In the genomic region with DNA sequence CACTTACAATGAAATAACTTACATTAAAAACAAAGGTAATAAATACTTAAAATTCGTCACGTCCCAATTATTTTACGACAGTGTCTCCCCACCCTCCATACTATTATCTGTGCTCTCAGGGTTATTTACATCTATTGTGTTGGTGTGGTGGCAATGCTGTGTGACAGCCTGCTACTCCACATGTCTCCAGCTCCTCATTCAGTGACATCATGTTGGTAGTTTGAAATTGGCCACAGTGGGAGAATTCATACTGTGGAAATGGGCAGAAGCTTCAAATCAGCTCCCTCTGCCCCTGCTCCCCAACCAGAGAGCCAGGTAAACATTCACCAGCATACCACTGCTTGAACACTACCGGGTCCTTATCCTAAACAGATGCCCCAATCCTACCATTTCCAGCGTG, we compare ENCODE assay signal across 21 cellular contexts. TPM values are rescaled to one million over a fixed set of nuclear protein-coding genes. Genes with fewer than 3 reads are reported as not detected.
A peak's percentile ranks its signal among the peaks of the same experiment; 100 is the strongest.
DNase-seq lines count a peak whose midpoint lies in the region; ATAC-seq and TF ChIP-seq lines count a peak whose summit lies in the region.
"Had no signal": no experiment of that assay in that cellular context is flagged by ENCODE, and none has a peak within 500 bp of the region (broad histone marks: within the 10 kb centered on the region; RNA-seq: fewer than 3 reads in every experiment).

No MANE protein-coding gene starts in this region.

- H3K27me3 ChIP-seq in PC-3 (ENCODE audit: low read length) (no peaks in the 10 kb centered on the region), mesendoderm (ENCODE audit: insufficient read depth, low read length, poor library complexity) (no peaks in the 10 kb centered on the region), vagina (no peaks in the 10 kb centered on the region), A673 (replicated peaks; ENCODE audit: insufficient read depth, low read depth, low read length, poor library complexity) (no peaks in the 10 kb centered on the region)
- H3K27me3 ChIP-seq in naive thymus-derived CD4-positive, alpha-beta T cell (ENCODE audit: control insufficient read depth in 2 of 2, insufficient read depth in 2 of 2, low read length in 2 of 2): no peaks in the 10 kb centered on the region

- intact Hi-C loops in PC-3 (cut with micrococcal nuclease): no loop called here
- intact Hi-C loops in vagina (cut with DNase I): no loop called here
- intact Hi-C loops in naive thymus-derived CD4-positive, alpha-beta T cell (cut with micrococcal nuclease): no loop called here
- intact Hi-C loops in A673 (cut with micrococcal nuclease; ENCODE audit: unreplicated experiment): no loop called here

- peaks cover 0 to 6% (median 0%) of the 10 kb centered on the region in 5 donors for H3K27me3 Mint-ChIP-seq in naive thymus-derived CD4-positive, alpha-beta T cell

- H3K4ac ChIP-seq in mesendoderm (ENCODE audit: low read depth, low read length): no peak overlapping the region

- TF ChIP-seq CTCF in PC-3 (conservative IDR thresholded peaks at IDR 0.05; ENCODE audit: low read depth, low read length): no peak
- TF ChIP-seq CTCF in vagina (IDR thresholded peaks at IDR 0.05): no peak
- no peak for TF ChIP-seq CTCF in A673 (conservative IDR thresholded peaks at IDR 0.05; ENCODE audit: low read depth, low read length)

- H3K9me3 Mint-ChIP-seq in naive thymus-derived CD4-positive, alpha-beta T cell: no peaks in the 10 kb centered on the region

- H3K4me3 Mint-ChIP-seq in naive thymus-derived CD4-positive, alpha-beta T cell: no peak overlapping the region
- H3K4me3 Mint-ChIP-seq: CD14-positive monocyte had no signal

- BruUV-seq in PC-3 (replicated peaks; lab: Mats Ljungman, UMichigan): no TSS peak
- no TSS peak for BruUV-seq in A673 (replicated peaks; lab: Mats Ljungman, UMichigan)

- H2BK5ac ChIP-seq in mesendoderm (ENCODE audit: low read length): no peak overlapping the region

- POLR2A ChIA-PET in PC-3 (lab: Charles Lee; ENCODE audit: unreplicated experiment): no interaction called here
- POLR2A ChIA-PET in naive thymus-derived CD4-positive, alpha-beta T cell (lab: Charles Lee): interaction anchor here (0.6 to 4.0 kb wide), 6 partner anchors 14 to 56 kb away, joined by 3 to 16 read pairs (median 4); no protein-coding TSS in a partner anchor
- POLR2A ChIA-PET in A673 (lab: Charles Lee; ENCODE audit: low non-redundant PET): no interaction called here

- H2BK120ac ChIP-seq in mesendoderm (ENCODE audit: low read depth, low read length): no peak overlapping the region

- H4K5ac ChIP-seq in mesendoderm (ENCODE audit: low read length): no peak overlapping the region

- H3K56ac ChIP-seq in mesendoderm (ENCODE audit: low read length): no peak overlapping the region

- H4K20me1 ChIP-seq in PC-3 (ENCODE audit: low read length): peaks cover 29% of the 10 kb centered on the region; the same call in 1 of the 2 replicates

- ATAC-seq in PC-3 (no peak), HG03175 (IDR thresholded peaks at IDR 0.05; ENCODE audit: unreplicated experiment) (no peak)
- no peak for ATAC-seq in naive thymus-derived CD4-positive, alpha-beta T cell
- ATAC-seq: HepG2 had no signal

- no peak overlapping the region for H2BK15ac ChIP-seq in mesendoderm (replicated peaks; ENCODE audit: low read depth)

- H2AFZ ChIP-seq in PC-3 (ENCODE audit: low read length): no peak overlapping the region

- CTCF ChIA-PET in PC-3 (lab: Charles Lee): no interaction called here
- CTCF ChIA-PET in naive thymus-derived CD4-positive, alpha-beta T cell (lab: Charles Lee): interaction anchor here (1.1 kb wide), 1 partner anchor 17 kb away, joined by 3 read pairs; no protein-coding TSS in a partner anchor
- CTCF ChIA-PET in A673 (lab: Charles Lee): no interaction called here

- peaks cover 71% of the 10 kb centered on the region for H3K36me3 ChIP-seq in PC-3 (ENCODE audit: low read depth, low read length)
- no peaks in the 10 kb centered on the region for H3K36me3 ChIP-seq in mesendoderm (ENCODE audit: control insufficient read depth, insufficient read depth, low read length)
- no peaks in the 10 kb centered on the region for H3K36me3 ChIP-seq in vagina
- H3K36me3 ChIP-seq in naive thymus-derived CD4-positive, alpha-beta T cell (ENCODE audit: control insufficient read depth in 2 of 3, insufficient read depth in 3 of 3, low read length in 3 of 3): no peaks in the 10 kb centered on the region
- H3K36me3 ChIP-seq in A673 (ENCODE audit: insufficient read depth, low read length, poor library complexity, severe bottlenecking): no peaks in the 10 kb centered on the region

- H3K27ac ChIP-seq in PC-3 (ENCODE audit: low read length) (no peak overlapping the region), mesendoderm (ENCODE audit: low read depth, low read length) (no peak overlapping the region), vagina (peak overlapping the region; percentile 58), A673 (ENCODE audit: low read depth, low read length, poor library complexity, severe bottlenecking) (no peak overlapping the region)
- H3K27ac ChIP-seq in naive thymus-derived CD4-positive, alpha-beta T cell (ENCODE audit: low read depth, low read length): no peak overlapping the region
- H3K27ac ChIP-seq: KMS-11 had no signal

- H3K23ac ChIP-seq in mesendoderm (ENCODE audit: low read length): no peak overlapping the region

- peaks cover 7% of the 10 kb centered on the region for H3F3A ChIP-seq in PC-3 (ENCODE audit: low read length, unreplicated experiment)

- peak overlapping the region in 1 of 9 donors; percentile 71 for H3K27ac Mint-ChIP-seq in naive thymus-derived CD4-positive, alpha-beta T cell
- H3K27ac Mint-ChIP-seq: CD14-positive monocyte had no signal

- no CpG with 5 or more reads among the region's 5 CpGs for WGBS in mesendoderm (ENCODE audit: extremely low coverage, insufficient coverage, low lambda C conversion rate)

- H3K4me2 ChIP-seq in PC-3 (ENCODE audit: low read length) (peak overlapping the region; percentile 90), mesendoderm (ENCODE audit: low read length) (no peak overlapping the region)
- H3K4me2 ChIP-seq: KMS-11 had no signal

- peaks cover 12 to 39% (median 19%) of the 10 kb centered on the region in 7 donors for H3K4me1 Mint-ChIP-seq in naive thymus-derived CD4-positive, alpha-beta T cell

- TF ChIP-seq POLR2A in vagina (IDR thresholded peaks at IDR 0.05): no peak

- H3K9me3 ChIP-seq in PC-3 (ENCODE audit: low read length): no peaks in the 10 kb centered on the region
- no peaks in the 10 kb centered on the region for H3K9me3 ChIP-seq in vagina
- no peaks in the 10 kb centered on the region for H3K9me3 ChIP-seq in naive thymus-derived CD4-positive, alpha-beta T cell (ENCODE audit: control insufficient read depth in 2 of 3, low read length in 3 of 3)
- H3K9me3 ChIP-seq in A673 (ENCODE audit: low read depth, low read length, poor library complexity, severe bottlenecking): no peaks in the 10 kb centered on the region
- H3K9me3 ChIP-seq: Caco-2 had no signal

- H4K8ac ChIP-seq in mesendoderm (ENCODE audit: low read depth, low read length): no peak overlapping the region

- H3K79me2 ChIP-seq in PC-3 (ENCODE audit: low read length) (peaks cover 67% of the 10 kb centered on the region), mesendoderm (ENCODE audit: control insufficient read depth, insufficient read depth, low read length) (no peaks in the 10 kb centered on the region)

- H2AK5ac ChIP-seq in mesendoderm (ENCODE audit: low read length): no peak overlapping the region

- H3K4me3 ChIP-seq in PC-3 (ENCODE audit: low read length) (peak overlapping the region; percentile 81; the same call in 1 of the 2 replicates), mesendoderm (ENCODE audit: low read length) (no peak overlapping the region), vagina (peak overlapping the region in 1 of 2 donors; percentile 48), A673 (ENCODE audit: low read depth, low read length, poor library complexity, severe bottlenecking) (no peak overlapping the region)
- no peak overlapping the region for H3K4me3 ChIP-seq in naive thymus-derived CD4-positive, alpha-beta T cell (ENCODE audit: low read length)

- H3K4me1 ChIP-seq in PC-3 (ENCODE audit: insufficient read depth, low read length): peaks cover 57% of the 10 kb centered on the region
- H3K4me1 ChIP-seq in mesendoderm (ENCODE audit: control insufficient read depth, low read depth, low read length): peaks cover 23% of the 10 kb centered on the region
- peaks cover 43% of the 10 kb centered on the region for H3K4me1 ChIP-seq in vagina
- peaks cover 8 to 16% of the 10 kb centered on the region in 2 donors for H3K4me1 ChIP-seq in naive thymus-derived CD4-positive, alpha-beta T cell (ENCODE audit: control insufficient read depth in 2 of 2, insufficient read depth in 2 of 2, low read length in 2 of 2)
- no peaks in the 10 kb centered on the region for H3K4me1 ChIP-seq in A673 (ENCODE audit: insufficient read depth, low read length, poor library complexity, severe bottlenecking)

- peak overlapping the region; percentile 5 for H3K18ac ChIP-seq in mesendoderm (ENCODE audit: low read length)

- no peak for DNase-seq in PC-3
- peak; percentile 78 for DNase-seq in cerebellar cortex (ENCODE audit: low spot score)
- no peak for DNase-seq in mesendoderm
- no peak for DNase-seq in vagina (ENCODE audit: extremely low spot score in 2 of 2)
- no peak for DNase-seq in naive thymus-derived CD4-positive, alpha-beta T cell
- no peak for DNase-seq in A673 (ENCODE audit: low spot score)
- DNase-seq: ACHN, AML-193, Caco-2, DMS153, EL, NCI-H1092, NCI-H146, NCI-H2081 treated with DMSO at 0.1 percent for 48 hours, NCI-H510A treated with DMSO at 0.1 percent for 48 hours, SHP77 treated with DMSO at 0.1 percent for 48 hours had no signal

- no peaks in the 10 kb centered on the region for H3K9me2 ChIP-seq in PC-3 (replicated peaks; ENCODE audit: low read length)

- peaks cover 1% of the 10 kb centered on the region for H3K79me1 ChIP-seq in mesendoderm (ENCODE audit: low read length)

- peaks cover 0 to 7% (median 0%) of the 10 kb centered on the region in 5 donors for H3K36me3 Mint-ChIP-seq in naive thymus-derived CD4-positive, alpha-beta T cell
- H3K36me3 Mint-ChIP-seq: CD14-positive monocyte had no signal

- H3K9ac ChIP-seq in PC-3 (ENCODE audit: low read length): no peak overlapping the region
- H3K9ac ChIP-seq in mesendoderm (ENCODE audit: low read length): no peak overlapping the region
- H3K9ac ChIP-seq: KMS-11 had no signal

RNA-seq across cellular contexts. Expression of a gene that starts 6.3 kb away (rescaled TPM):
- total RNA-seq in PC-3 (2014; rRNA removed) (127 and 128 TPM in 2 replicates), vagina (296 TPM), A673 (2021) (not detected in 2 replicates)
- 5.7 TPM for polyA plus RNA-seq in mesendoderm (2013, experiment 1 of 2)
- 4.9 TPM for polyA plus RNA-seq in mesendoderm (2013, experiment 2 of 2)
- 10 to 100 TPM in 1 of 5 experiments, 1 to 10 TPM in 2, not detected in 2; 1.2 to 10.3 (median 1.3) TPM for total RNA-seq in naive thymus-derived CD4-positive, alpha-beta T cell
- polyA plus RNA-seq in naive thymus-derived CD4-positive, alpha-beta T cell: not detected
- total RNA-seq: Caco-2, M059J had no signal
- polyA plus RNA-seq: CD14-positive monocyte had no signal

RNA-seq across cellular contexts. Expression of a gene that starts 51.9 kb away (rescaled TPM):
- total RNA-seq in PC-3 (2014; rRNA removed): 164 and 297 TPM in 2 replicates
- 39.6 TPM for polyA plus RNA-seq in mesendoderm (2013, experiment 1 of 2)
- polyA plus RNA-seq in mesendoderm (2013, experiment 2 of 2): 39.0 TPM
- 700 TPM for total RNA-seq in vagina
- 100 to 1,000 TPM in 1 of 5 experiments, 1 to 10 TPM in 4; 1.5 to 116 (median 1.9) TPM for total RNA-seq in naive thymus-derived CD4-positive, alpha-beta T cell
- 1 to 10 TPM in 1 of 2 donors, under 1 TPM in 1; 0.45 to 1.0 TPM for polyA plus RNA-seq in naive thymus-derived CD4-positive, alpha-beta T cell
- total RNA-seq in A673 (2021): 4.8 and 6.5 TPM in 2 replicates

Comparison
In these comparisons a context has a peak if more than half of its experiments do, and no peak if none do; other contexts are left out.
1. RNA of a gene that starts 6.3 kb away (total RNA-seq): 296 TPM in vagina (single experiment) and 127 to 128 TPM in PC-3; 1.2 to 10.3 TPM in naive thymus-derived CD4-positive, alpha-beta T cell and not detected in A673; every median in the first group is over 10 times any median in the second.